Comparison of ENCODE assay signal across 11 cellular contexts in the genomic region with DNA sequence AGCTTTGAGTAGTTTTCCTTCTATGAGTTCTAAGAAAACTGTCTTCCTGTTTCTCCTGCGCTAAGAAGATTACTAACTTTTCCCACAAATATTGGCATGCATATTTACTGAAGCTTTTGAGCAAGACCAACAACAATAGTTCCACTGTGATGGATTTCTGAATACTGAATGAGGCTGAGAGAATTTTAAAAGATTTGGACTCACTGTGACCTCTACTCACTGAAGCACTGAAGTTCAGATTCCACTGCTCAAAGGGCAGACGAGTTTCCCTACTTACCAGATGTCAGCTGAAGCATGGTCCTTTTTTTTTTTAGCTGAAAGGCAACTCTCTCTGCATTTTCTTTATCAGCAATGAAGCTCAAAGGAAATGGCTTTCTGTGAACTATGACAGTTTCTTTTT.
DNase-seq lines count a peak whose midpoint lies in the region; ATAC-seq and TF ChIP-seq lines count a peak whose summit lies in the region.
"Had no signal": no experiment of that assay in that cellular context is flagged by ENCODE, and none has a peak within 500 bp of the region (broad histone marks: within the 10 kb centered on the region; RNA-seq: fewer than 3 reads in every experiment).

No MANE protein-coding gene starts in this region.

- no peak overlapping the region for H3K27ac ChIP-seq in uterus
- H3K27ac ChIP-seq: colonic mucosa had no signal

- H3K27me3 ChIP-seq in uterus, result no peaks in the 10 kb centered on the region
- H3K27me3 ChIP-seq: colonic mucosa had no signal

- no peak for TF ChIP-seq POLR2A in uterus (IDR thresholded peaks at IDR 0.05)

- no peak overlapping the region for H3K4me3 ChIP-seq in retinal pigment epithelial cell (ENCODE audit: low read length)
- no peak overlapping the region for H3K4me3 ChIP-seq in uterus
- H3K4me3 ChIP-seq: colonic mucosa, GM12878 had no signal

- intact Hi-C loops in left ventricle myocardium superior (cut with micrococcal nuclease) (no loop called here), uterus (cut with DNase I; ENCODE audit: low total_unique reads) (no loop called here)

- H3K9me3 ChIP-seq in uterus, result no peaks in the 10 kb centered on the region
- H3K9me3 ChIP-seq: colonic mucosa had no signal

- in situ Hi-C loops in GM13977 (cut with MboI; ENCODE audit: low pct_unique_long_range_greater_than_20kb, low sequenced_read_pairs, unreplicated experiment), result no loop called here

- no peaks in the 10 kb centered on the region for H3K4me1 ChIP-seq in uterus
- H3K4me1 ChIP-seq: colonic mucosa had no signal

- DNase-seq in HCEC 1CT (peak; percentile 27), astrocyte of the hippocampus (ENCODE audit: low read depth, low spot score) (peak; percentile 72), left ventricle myocardium superior (no peak), retinal pigment epithelial cell (ENCODE audit: low read depth) (peak; percentile 85), GM13977 (ENCODE audit: low spot score) (no peak), hepatic stellate cell (ENCODE audit: low spot score) (no peak), uterus (no peak)
- DNase-seq: colonic mucosa, NCI-H1092 treated with DMSO at 0.1 percent for 48 hours, NCI-H524 treated with DMSO at 0.1 percent for 48 hours had no signal

- no peaks in the 10 kb centered on the region for H3K36me3 ChIP-seq in uterus
- H3K36me3 ChIP-seq: colonic mucosa had no signal

- TF ChIP-seq CTCF in retinal pigment epithelial cell (conservative IDR thresholded peaks at IDR 0.05; ENCODE audit: low read depth, low read length), result no peak
- TF ChIP-seq CTCF in GM13977 (IDR thresholded peaks at IDR 0.05; ENCODE audit: extremely low read depth, insufficient read depth, missing control alignments), result no peak
- no peak for TF ChIP-seq CTCF in uterus (IDR thresholded peaks at IDR 0.05)

- peak; percentile 79 for ATAC-seq in left ventricle myocardium superior
- ATAC-seq: GM12878 had no signal

Comparison
In these comparisons a context has a peak if more than half of its experiments do, and no peak if none do; other contexts are left out.
1. DNase-seq: peak in HCEC 1CT (single experiment), astrocyte of the hippocampus (single experiment) and retinal pigment epithelial cell (single experiment); none in left ventricle myocardium superior (single experiment), GM13977 (single experiment), hepatic stellate cell (single experiment) and uterus (0 of 2).